ENCODE assay signal across 8 cellular contexts in genomic region chr6:167047554-167047953, GRCh38. TPM values are rescaled to one million over a fixed set of nuclear protein-coding genes. Genes with fewer than 3 reads are reported as not detected.
DNase-seq lines count a peak whose midpoint lies in the region; ATAC-seq, FAIRE-seq and TF ChIP-seq lines count a peak whose summit lies in the region.

No MANE protein-coding gene starts in this region.

- peak overlapping the region; percentile 47 to 68 (median 63) for H3K4me3 Mint-ChIP-seq in T-cell

- CTCF ChIA-PET in T-cell (lab: Charles Lee): interaction anchor here in 1 of 2 donors (1.0 to 1.7 kb wide), 5 partner anchors 9 to 260 kb away, joined by 3 to 6 read pairs (median 5); no protein-coding TSS in a partner anchor

- intact Hi-C loops in right cardiac atrium (cut with DNase I): no loop called here
- intact Hi-C loops in dorsolateral prefrontal cortex (cut with DNase I): no loop called here

- peak overlapping the region; percentile 85 to 86 for H3K27ac Mint-ChIP-seq in T-cell

- ATAC-seq in GM18909 (IDR thresholded peaks at IDR 0.05; ENCODE audit: poor library complexity, unreplicated experiment): peak; percentile 85
- ATAC-seq in HG02943 (IDR thresholded peaks at IDR 0.05; ENCODE audit: low read depth, unreplicated experiment): peak; percentile 81
- ATAC-seq in T-cell (replicated peaks in 1 of 4): peak; percentile 60 to 84 (median 78)
- no peak for ATAC-seq in right cardiac atrium

- no peak for FAIRE-seq in urothelium cell line (lab: Jason Lieb, UNC)

- H3K27me3 ChIP-seq in right cardiac atrium (ENCODE audit: control insufficient read depth, insufficient read depth) (no peaks in the 10 kb centered on the region), dorsolateral prefrontal cortex (no peaks in the 10 kb centered on the region)

- no peaks in the 10 kb centered on the region for H3K4me1 ChIP-seq in right cardiac atrium (ENCODE audit: control insufficient read depth, insufficient read depth, low read length)

- no peaks in the 10 kb centered on the region for H3K27me3 Mint-ChIP-seq in T-cell

- peaks cover 22 to 50% (median 32%) of the 10 kb centered on the region in 3 donors for H3K4me1 Mint-ChIP-seq in T-cell

- DNase-seq in T-cell: peak in 33 of 34 experiments; percentile 15 to 64 (median 37)
- peak; percentile 20 to 66 (median 60) for DNase-seq in right cardiac atrium
- no peak for DNase-seq in urothelium cell line (ENCODE audit: low spot score)
- DNase-seq in dorsolateral prefrontal cortex: no peak
- DNase-seq in SW480 (ENCODE audit: low spot score): no peak
- no peak for DNase-seq in occipital lobe (lab: John Stamatoyannopoulos, UW)

- 85% methylated on average over 10 of the region's 10 CpGs for WGBS in right cardiac atrium

- H3K4me3 ChIP-seq in right cardiac atrium (ENCODE audit: low read length) (no peak overlapping the region), dorsolateral prefrontal cortex (no peak overlapping the region)

- H3K27ac ChIP-seq in right cardiac atrium (ENCODE audit: low read length) (no peak overlapping the region), dorsolateral prefrontal cortex (peak overlapping the region in 3 of 59 donors; percentile 19 to 22 (median 21))

- H3K9me3 ChIP-seq in right cardiac atrium (ENCODE audit: control insufficient read depth, low read length): no peaks in the 10 kb centered on the region

- no peak for TF ChIP-seq CTCF in dorsolateral prefrontal cortex (IDR thresholded peaks at IDR 0.05 in 54 of 56, conservative IDR thresholded peaks at IDR 0.05 in 2 of 56; ENCODE audit: low read depth in 1 of 56, partially characterized antibody in 56 of 56)

- H3K9me3 Mint-ChIP-seq in T-cell: no peaks in the 10 kb centered on the region

- H3K36me3 Mint-ChIP-seq in T-cell: peaks cover 3% of the 10 kb centered on the region

- POLR2A ChIA-PET in T-cell (lab: Charles Lee): interaction anchor here in 1 of 2 donors (0.9 to 1.3 kb wide), 2 partner anchors 9 to 47 kb away, joined by 3 to 5 read pairs; no protein-coding TSS in a partner anchor

RNA-seq across cellular contexts. Expression of gene CEP43, which starts 48.4 kb away (rescaled TPM):
- total RNA-seq in T-cell: 10 to 100 TPM; 12.3 to 15.9 (median 14.8) TPM
- 10 to 100 TPM in 2 of 4 donors, 1 to 10 TPM in 2; 9.0 to 10.7 (median 9.7) TPM for total RNA-seq in right cardiac atrium
- polyA plus RNA-seq in right cardiac atrium: 6.5 TPM
- total RNA-seq in dorsolateral prefrontal cortex: 10 to 100 TPM; 17.9 to 39.4 (median 27.8) TPM
- 32.3 TPM for total RNA-seq in occipital lobe

Comparison
In these comparisons a context has a peak if more than half of its experiments do, and no peak if none do; other contexts are left out.
1. ATAC-seq: peak in GM18909 (single experiment), HG02943 (single experiment) and T-cell (4 of 4); none in right cardiac atrium (0 of 2).
2. DNase-seq: peak in T-cell (33 of 34) and right cardiac atrium (3 of 3); none in urothelium cell line (single experiment), dorsolateral prefrontal cortex (0 of 10), SW480 (single experiment) and occipital lobe (single experiment).